ENCODE assay signal across 8 cellular contexts in the genomic region with DNA sequence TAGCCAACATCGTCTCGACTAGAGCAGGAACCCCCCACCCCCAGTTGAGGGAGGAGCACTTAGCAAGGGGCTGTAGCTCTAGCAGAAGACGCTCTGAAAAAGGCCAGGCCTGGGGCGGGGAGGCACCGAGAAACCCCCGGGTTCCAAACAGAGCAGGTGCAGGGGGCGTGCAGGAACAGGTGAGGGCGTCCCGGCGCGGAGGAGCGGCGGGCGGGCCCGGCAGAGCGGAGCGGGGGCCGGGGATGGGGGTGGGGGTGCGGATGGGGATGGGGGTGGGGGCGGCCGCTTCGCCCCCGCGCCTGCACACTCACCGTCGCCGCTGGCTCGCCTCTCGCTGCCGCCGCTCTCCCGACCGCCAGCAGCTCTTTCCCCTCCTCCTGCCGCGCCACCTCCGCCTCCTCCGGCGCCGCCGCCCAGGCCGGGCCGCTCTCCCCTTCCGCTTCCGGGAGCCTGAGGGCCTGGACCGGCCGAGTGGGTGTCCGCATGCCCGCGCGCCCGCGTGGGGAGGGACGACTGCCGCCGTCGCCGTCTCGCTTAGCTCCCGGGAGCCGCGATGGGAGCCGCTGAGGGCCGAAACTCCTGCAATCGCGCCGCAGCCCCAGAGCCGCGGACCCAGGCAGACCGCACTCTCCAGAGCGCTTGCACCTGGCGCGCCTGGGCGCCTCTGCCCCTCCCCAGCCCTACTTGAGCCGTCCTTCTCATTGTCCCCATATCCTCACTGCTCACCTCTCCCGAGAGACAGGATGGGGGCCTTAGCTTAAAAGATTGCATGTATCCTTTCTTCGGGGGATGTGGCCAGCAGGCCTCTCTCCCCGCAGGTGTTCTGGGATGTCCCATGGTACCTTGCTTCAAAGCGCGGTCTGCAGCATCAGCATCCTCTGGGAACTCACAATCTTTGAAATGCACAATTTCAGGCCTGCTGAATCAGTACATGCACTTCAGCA.
DNase-seq lines count a peak whose midpoint lies in the region; ATAC-seq and TF ChIP-seq lines count a peak whose summit lies in the region.

Gene ZDHHC21, minus strand, starts transcription at position 515 of the 944 bp plus-strand sequence. CDS start 19,092 bp downstream, outside the sequence.

- no peak for TF ChIP-seq CTCF in AG04449 (IDR thresholded peaks at IDR 0.05; ENCODE audit: insufficient read depth, low read length, missing control alignments)

- no peak for DNase-seq in AG04449 (ENCODE audit: low read depth, low spot score)
- peak; percentile 72 for DNase-seq in NCI-H345 (lab: John Stamatoyannopoulos, UW)
- DNase-seq in activated CD4-positive, alpha-beta T cell treated with anti-CD3 and anti-CD28 coated beads, Interleukin-2, amount 50 U/mL, for 48 hours: peak; percentile 64 to 71
- DNase-seq in effector CD4-positive, alpha-beta T cell: peak; percentile 14
- peak; percentile 53 for DNase-seq in medulla oblongata (ENCODE audit: extremely low spot score)
- peak; percentile 22 for DNase-seq in stimulated activated CD8-positive, alpha-beta memory T cell treated with anti-CD3 and anti-CD28 coated beads, Interleukin-12 subunit alpha, Interleukin-12 subunit beta, amount 100 ng/mL, for 1 hour (ENCODE audit: low read depth)

- CTCF ChIA-PET in AG04449 (lab: Yijun Ruan, JAX): interaction anchor here (0.9 to 2.3 kb wide), 5 partner anchors 10 to 75 kb away, joined by 3 to 7 read pairs (median 6); no protein-coding TSS in a partner anchor

- ATAC-seq in GM18519 (IDR thresholded peaks at IDR 0.05; ENCODE audit: low FRiP score, unreplicated experiment): peak; percentile 51
- ATAC-seq in HG03039 (IDR thresholded peaks at IDR 0.05; ENCODE audit: unreplicated experiment): peak; percentile 82

- POLR2A ChIA-PET in AG04449 (lab: Yijun Ruan, JAX): no interaction called here

- peak within 1 kb of the TSS; percentile 84 for H3K4me3 ChIP-seq in AG04449 (ENCODE audit: low read depth, low read length)
